21 cellular contexts compared by ENCODE assay signal in the genomic region with DNA sequence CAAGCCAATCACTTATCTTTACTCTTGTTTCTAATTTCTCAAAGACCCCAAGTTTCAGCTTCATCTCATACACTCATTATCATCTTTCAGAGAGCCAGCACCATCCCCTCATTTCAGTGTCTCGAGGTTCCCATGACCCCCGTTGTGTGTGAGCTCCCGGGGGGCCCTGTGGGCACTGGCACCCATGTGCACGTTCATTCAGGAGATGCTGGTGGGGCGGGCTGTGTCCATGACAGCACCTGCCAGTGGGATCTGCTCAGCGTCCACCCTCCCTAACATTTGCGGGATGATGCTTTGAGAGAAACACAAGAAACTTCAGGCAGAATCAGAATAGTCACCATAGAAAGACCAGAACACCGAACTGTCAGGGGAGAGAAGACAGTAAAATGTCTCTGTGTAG.
DNase-seq lines count a peak whose midpoint lies in the region; ATAC-seq and TF ChIP-seq lines count a peak whose summit lies in the region.
"Had no signal": no experiment of that assay in that cellular context is flagged by ENCODE, and none has a peak within 500 bp of the region (broad histone marks: within the 10 kb centered on the region; RNA-seq: fewer than 3 reads in every experiment).

No MANE protein-coding gene starts in this region.

- H3K27me3 Mint-ChIP-seq in activated T-cell treated with anti-CD3 and anti-CD28 coated beads, Interleukin-2, amount 50 U/mL, for 72 hours (ENCODE audit: low read depth), result no peaks in the 10 kb centered on the region
- H3K27me3 Mint-ChIP-seq in central memory CD8-positive, alpha-beta T cell, result no peaks in the 10 kb centered on the region
- no peaks in the 10 kb centered on the region for H3K27me3 Mint-ChIP-seq in natural killer cell treated with Interleukin-12 subunit alpha and Interleukin-12 subunit beta and Interleukin-15 and Interleukin-18, amount 100 ng/mL, for 72 hours
- H3K27me3 Mint-ChIP-seq: CD8-positive, alpha-beta memory T cell had no signal

- intact Hi-C loops in ovary (cut with DNase I), result loop anchor here in 1 of 4 donors (10.0 kb wide), 1 partner anchor 93 kb away; no protein-coding TSS in a partner anchor

- ATAC-seq in activated T-cell treated with anti-CD3 and anti-CD28 coated beads, Interleukin-2, amount 50 U/mL, for 72 hours (replicated peaks in 1 of 2), result no peak
- ATAC-seq in central memory CD8-positive, alpha-beta T cell (replicated peaks; ENCODE audit: extremely low read depth, poor library complexity, severe bottlenecking), result no peak
- no peak for ATAC-seq in natural killer cell treated with Interleukin-12 subunit alpha and Interleukin-12 subunit beta and Interleukin-15 and Interleukin-18, amount 100 ng/mL, for 72 hours
- no peak for ATAC-seq in GM18858 (IDR thresholded peaks at IDR 0.05; ENCODE audit: unreplicated experiment)
- ATAC-seq: GM12878, GM23338 had no signal

- peaks cover 0 to 20% (median 0%) of the 10 kb centered on the region in 3 donors for H3K36me3 ChIP-seq in tibial nerve
- no peaks in the 10 kb centered on the region for H3K36me3 ChIP-seq in ovary
- H3K36me3 ChIP-seq: BE2C had no signal

- peaks cover 0 to 8% of the 10 kb centered on the region in 2 donors for H3K36me3 Mint-ChIP-seq in activated T-cell treated with anti-CD3 and anti-CD28 coated beads, Interleukin-2, amount 50 U/mL, for 72 hours (ENCODE audit: insufficient read depth in 2 of 2)
- peaks cover 70% of the 10 kb centered on the region for H3K36me3 Mint-ChIP-seq in central memory CD8-positive, alpha-beta T cell (ENCODE audit: insufficient read depth)
- no peaks in the 10 kb centered on the region for H3K36me3 Mint-ChIP-seq in natural killer cell treated with Interleukin-12 subunit alpha and Interleukin-12 subunit beta and Interleukin-15 and Interleukin-18, amount 100 ng/mL, for 72 hours

- H3K9me3 Mint-ChIP-seq in activated T-cell treated with anti-CD3 and anti-CD28 coated beads, Interleukin-2, amount 50 U/mL, for 72 hours, result no peaks in the 10 kb centered on the region
- H3K9me3 Mint-ChIP-seq in central memory CD8-positive, alpha-beta T cell, result no peaks in the 10 kb centered on the region
- H3K9me3 Mint-ChIP-seq in natural killer cell treated with Interleukin-12 subunit alpha and Interleukin-12 subunit beta and Interleukin-15 and Interleukin-18, amount 100 ng/mL, for 72 hours, result no peaks in the 10 kb centered on the region
- H3K9me3 Mint-ChIP-seq: CD8-positive, alpha-beta memory T cell; GM23338 had no signal

- H3K4me1 ChIP-seq in tibial nerve, result peaks cover 0 to 53% (median 19%) of the 10 kb centered on the region in 4 donors
- H3K4me1 ChIP-seq in ovary (ENCODE audit: insufficient read depth), result peaks cover 12% of the 10 kb centered on the region
- H3K4me1 ChIP-seq: BE2C had no signal

- H3K4me3 Mint-ChIP-seq in activated T-cell treated with anti-CD3 and anti-CD28 coated beads, Interleukin-2, amount 50 U/mL, for 72 hours, result no peak overlapping the region
- no peak overlapping the region for H3K4me3 Mint-ChIP-seq in central memory CD8-positive, alpha-beta T cell
- H3K4me3 Mint-ChIP-seq in natural killer cell treated with Interleukin-12 subunit alpha and Interleukin-12 subunit beta and Interleukin-15 and Interleukin-18, amount 100 ng/mL, for 72 hours, result no peak overlapping the region
- H3K4me3 Mint-ChIP-seq: CD8-positive, alpha-beta memory T cell; GM23338 had no signal

- H3K4me3 ChIP-seq in tibial nerve (peak overlapping the region in 2 of 4 donors; percentile 36 to 51), ovary (no peak overlapping the region)
- H3K4me3 ChIP-seq: GM12878, GM23338 had no signal

- TF ChIP-seq POLR2A in tibial nerve (IDR thresholded peaks at IDR 0.05), result no peak
- TF ChIP-seq POLR2A in ovary (IDR thresholded peaks at IDR 0.05), result no peak

- DNase-seq in activated T-cell treated with anti-CD3 and anti-CD28 coated beads, Interleukin-2, amount 50 U/mL, for 72 hours, result no peak
- DNase-seq in activated T-cell treated with anti-CD3 and anti-CD28 coated beads for 4 hours (no peak), tibial nerve (ENCODE audit: low spot score in 2 of 2) (no peak), amniotic stem cell (lab: John Stamatoyannopoulos, UW) (no peak), ovary (no peak)
- no peak for DNase-seq in central memory CD8-positive, alpha-beta T cell (ENCODE audit: low spot score in 2 of 2)
- no peak for DNase-seq in natural killer cell treated with Interleukin-12 subunit alpha and Interleukin-12 subunit beta and Interleukin-15 and Interleukin-18, amount 100 ng/mL, for 72 hours (ENCODE audit: low spot score)
- DNase-seq: BE2C; CD8-positive, alpha-beta memory T cell; DMS53; EL; HCEC 1CT; NCI-H1105; NCI-H1694; NCI-H510A treated with DMSO at 0.1 percent for 48 hours; NCI-H82; OCI-M1; SHP77 had no signal

- H3K27ac Mint-ChIP-seq in activated T-cell treated with anti-CD3 and anti-CD28 coated beads, Interleukin-2, amount 50 U/mL, for 72 hours, result peak overlapping the region; percentile 77
- H3K27ac Mint-ChIP-seq in central memory CD8-positive, alpha-beta T cell (ENCODE audit: low read depth), result peak overlapping the region; percentile 11
- peak overlapping the region; percentile 29 to 70 for H3K27ac Mint-ChIP-seq in natural killer cell treated with Interleukin-12 subunit alpha and Interleukin-12 subunit beta and Interleukin-15 and Interleukin-18, amount 100 ng/mL, for 72 hours
- H3K27ac Mint-ChIP-seq: GM23338 had no signal

- H3K27me3 ChIP-seq in tibial nerve, result no peaks in the 10 kb centered on the region
- no peaks in the 10 kb centered on the region for H3K27me3 ChIP-seq in ovary
- H3K27me3 ChIP-seq: BE2C had no signal

- H3K4me1 Mint-ChIP-seq in activated T-cell treated with anti-CD3 and anti-CD28 coated beads, Interleukin-2, amount 50 U/mL, for 72 hours (ENCODE audit: low read depth), result peaks cover 8% of the 10 kb centered on the region
- H3K4me1 Mint-ChIP-seq in central memory CD8-positive, alpha-beta T cell, result peaks cover 69% of the 10 kb centered on the region
- H3K4me1 Mint-ChIP-seq in natural killer cell treated with Interleukin-12 subunit alpha and Interleukin-12 subunit beta and Interleukin-15 and Interleukin-18, amount 100 ng/mL, for 72 hours (ENCODE audit: low read depth in 2 of 2), result peaks cover 52 to 59% of the 10 kb centered on the region in 2 donors

- H3K27ac ChIP-seq in tibial nerve, result peak overlapping the region; percentile 64 to 94 (median 84)
- no peak overlapping the region for H3K27ac ChIP-seq in ovary

- H3K9me3 ChIP-seq in tibial nerve (no peaks in the 10 kb centered on the region), ovary (no peaks in the 10 kb centered on the region)
- H3K9me3 ChIP-seq: BE2C had no signal

- WGBS in tibial nerve, 2 donors, result 61 to 69% methylated on average over 8 of the region's 8 CpGs
- WGBS in ovary, 3 donors, result 86 to 91% (median 87%) methylated on average over 8 of the region's 8 CpGs

- TF ChIP-seq CTCF in tibial nerve (IDR thresholded peaks at IDR 0.05) (no peak), ovary (IDR thresholded peaks at IDR 0.05) (no peak)

- TF ChIP-seq EP300 in tibial nerve (IDR thresholded peaks at IDR 0.05) (no peak), ovary (IDR thresholded peaks at IDR 0.05) (no peak)

Comparison
In these comparisons a context has a peak if more than half of its experiments do, and no peak if none do; other contexts are left out.
1. H3K27ac Mint-ChIP-seq: peak in every context shown above with its lines; median percentile 77 in activated T-cell treated with anti-CD3 and anti-CD28 coated beads, Interleukin-2, amount 50 U/mL, for 72 hours; 50 in natural killer cell treated with Interleukin-12 subunit alpha and Interleukin-12 subunit beta and Interleukin-15 and Interleukin-18, amount 100 ng/mL, for 72 hours; 11 in central memory CD8-positive, alpha-beta T cell.
2. H3K27ac ChIP-seq: peak in tibial nerve (4 of 4); none in ovary (0 of 2).